ENCODE assay signal across 1 cellular context in genomic region chr2:23711979-23712755, GRCh38.
TF ChIP-seq lines count a peak whose summit lies in the region.

No MANE protein-coding gene starts in this region.

TF ChIP-seq in HEK293T, 16 proteins besides CTCF, POLR2A, EP300 and RAD21 (continued from another document):
- no peak for TF ChIP-seq HDGF (IDR thresholded peaks at IDR 0.05; ENCODE audit: borderline replicate concordance)
- TF ChIP-seq SUZ12 (IDR thresholded peaks at IDR 0.05): no peak
- TF ChIP-seq ELF4 (IDR thresholded peaks at IDR 0.05): no peak
- no peak for TF ChIP-seq FOXA1 (IDR thresholded peaks at IDR 0.05)
- no peak for TF ChIP-seq ZNF384 (IDR thresholded peaks at IDR 0.05)
- TF ChIP-seq CTBP1 (IDR thresholded peaks at IDR 0.05; ENCODE audit: borderline replicate concordance): no peak
- no peak for TF ChIP-seq BHLHE40 (IDR thresholded peaks at IDR 0.05; ENCODE audit: borderline replicate concordance)
TF ChIP-seq in HEK293T: peak in this region for 0.
